In the genomic region with DNA sequence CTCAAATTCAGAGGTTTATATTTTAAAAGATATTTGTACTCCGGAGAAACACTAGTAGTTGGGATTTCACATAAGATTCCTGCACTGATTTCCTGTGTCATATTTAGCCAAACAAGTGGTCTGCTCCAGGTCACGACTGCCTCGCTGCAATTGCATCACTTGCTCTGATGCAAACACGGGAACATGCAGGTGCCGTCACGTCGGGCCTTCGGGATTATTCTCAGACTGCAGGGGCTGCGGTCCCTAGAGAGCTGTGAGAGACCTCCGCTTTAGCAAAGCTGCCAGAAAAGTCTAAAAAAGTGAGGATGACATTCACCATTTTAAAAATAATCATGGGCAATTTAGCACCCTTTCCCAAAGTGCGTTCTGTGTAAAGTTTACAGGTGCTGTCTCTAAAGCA, we compare ENCODE assay signal across 25 cellular contexts.
A peak's percentile ranks its signal among the peaks of the same experiment; 100 is the strongest.
DNase-seq lines count a peak whose midpoint lies in the region; ATAC-seq and TF ChIP-seq lines count a peak whose summit lies in the region.
"Had no signal": no experiment of that assay in that cellular context is flagged by ENCODE, and none has a peak within 500 bp of the region (broad histone marks: within the 10 kb centered on the region; RNA-seq: fewer than 3 reads in every experiment).

No MANE protein-coding gene starts in this region.

- DNase-seq in prostate gland (ENCODE audit: low spot score) (no peak), DMS79 (lab: John Stamatoyannopoulos, UW) (no peak), NCI-H524 treated with DMSO at 0.1 percent for 48 hours (lab: John Stamatoyannopoulos, UW) (no peak), LoVo (ENCODE audit: low spot score) (no peak)
- DNase-seq: activated CD4-positive, alpha-beta T cell treated with anti-CD3 and anti-CD28 coated beads for 1 hour; activated effector memory CD4-positive, alpha-beta T cell treated with anti-CD3 and anti-CD28 coated beads, Interleukin-2, amount 50 U/mL, for 16 hours; activated naive CD8-positive, alpha-beta T cell treated with anti-CD3 and anti-CD28 coated beads, Interleukin-2, amount 10 ng/mL, durations not matched to agents 7 days and 5 days; C1 segment of cervical spinal cord; foreskin fibroblast; HCEC 1CT; heart left ventricle; NCI-H2107; NCI-H774; pancreas; SHP77; stimulated activated CD4-positive, alpha-beta T cell treated with anti-CD3 and anti-CD28 coated beads, Interleukin-12 subunit alpha, Interleukin-12 subunit beta, amount 100 ng/mL, for 4 hours; stimulated activated CD4-positive, alpha-beta T cell treated with anti-CD3 and anti-CD28 coated beads, Interleukin-2, amount 100 ng/mL, for 48 hours; tibial artery had no signal

- peak overlapping the region in 8 of 11 experiments; percentile 5 to 96 (median 87); a peak in 9 of 22 replicates for H3K4me2 ChIP-seq in BLaER1 treated with 17β-estradiol and CSF1 and Interleukin-3, amounts not matched to agents 10 nM and 100 nM
- H3K4me2 ChIP-seq: neural progenitor cell had no signal

- TF ChIP-seq CTCF in gastroesophageal sphincter (IDR thresholded peaks at IDR 0.05) (no peak), prostate gland (IDR thresholded peaks at IDR 0.05) (no peak)

- H3K9ac ChIP-seq in BLaER1 treated with 17β-estradiol and CSF1 and Interleukin-3, amounts not matched to agents 10 nM and 100 nM = no peak overlapping the region
- H3K9ac ChIP-seq: neural progenitor cell had no signal

- TF ChIP-seq POLR2A in gastroesophageal sphincter (IDR thresholded peaks at IDR 0.05) (no peak), prostate gland (IDR thresholded peaks at IDR 0.05) (no peak)

- H3K4me3 ChIP-seq in ACC112 (ENCODE audit: low read depth, low read length) (no peak overlapping the region), gastroesophageal sphincter (no peak overlapping the region), prostate gland (no peak overlapping the region)
- H3K4me3 ChIP-seq in BLaER1 treated with 17β-estradiol and CSF1 and Interleukin-3, amounts not matched to agents 10 nM and 100 nM = no peak overlapping the region
- H3K4me3 ChIP-seq: cardiac muscle cell, heart left ventricle, neural progenitor cell, pancreas, tibial artery had no signal

- H2AFZ ChIP-seq in ACC112 (ENCODE audit: low read length, unreplicated experiment) = no peak overlapping the region
- H2AFZ ChIP-seq: neural progenitor cell had no signal

- no peak for TF ChIP-seq EP300 in gastroesophageal sphincter (IDR thresholded peaks at IDR 0.05)

- H3K27ac ChIP-seq in ACC112 (ENCODE audit: low read depth, low read length) (peak overlapping the region; percentile 95), gastroesophageal sphincter (peak overlapping the region in 3 of 4 donors; percentile 83 to 87 (median 85)), prostate gland (peak overlapping the region; percentile 76 to 78)
- no peak overlapping the region for H3K27ac ChIP-seq in BLaER1 treated with 17β-estradiol and CSF1 and Interleukin-3, amounts not matched to agents 10 nM and 100 nM
- H3K27ac ChIP-seq: cardiac muscle cell, neural progenitor cell had no signal

- H4K20me1 ChIP-seq in BLaER1 treated with 17β-estradiol and CSF1 and Interleukin-3, amounts not matched to agents 10 nM and 100 nM = peaks cover 21 to 81% (median 38%) of the 10 kb centered on the region in 11 experiments; a peak in 20 of 22 replicates

- no peaks in the 10 kb centered on the region for H3K9me3 ChIP-seq in BLaER1 treated with 17β-estradiol and CSF1 and Interleukin-3, amounts not matched to agents 10 nM and 100 nM (replicated peaks in 1 of 11)
- H3K9me3 ChIP-seq in gastroesophageal sphincter (no peaks in the 10 kb centered on the region), prostate gland (no peaks in the 10 kb centered on the region)
- H3K9me3 ChIP-seq: heart left ventricle, pancreas, tibial artery had no signal

- WGBS in gastroesophageal sphincter (ENCODE audit: low coverage in 1 of 2), 2 donors = 91% methylated on average over 10 of the region's 11 CpGs; no CpG with 5 or more reads in 1 of the 2 donors
- 90% methylated on average over 11 of the region's 11 CpGs for WGBS in prostate gland

- no peaks in the 10 kb centered on the region for H3K79me2 ChIP-seq in ACC112 (ENCODE audit: control insufficient read depth, insufficient read depth, low read length, unreplicated experiment)

- H3K27me3 ChIP-seq in ACC112 (ENCODE audit: insufficient read depth, low read length) (no peaks in the 10 kb centered on the region), gastroesophageal sphincter (no peaks in the 10 kb centered on the region), prostate gland (replicated peaks; ENCODE audit: insufficient read depth) (no peaks in the 10 kb centered on the region)
- H3K27me3 ChIP-seq in BLaER1 treated with 17β-estradiol and CSF1 and Interleukin-3, amounts not matched to agents 10 nM and 100 nM = no peaks in the 10 kb centered on the region
- H3K27me3 ChIP-seq: cardiac muscle cell, heart left ventricle, neural progenitor cell, pancreas, tibial artery had no signal

- H3K4me1 ChIP-seq in ACC112 (ENCODE audit: control insufficient read depth, insufficient read depth, low read length, unreplicated experiment) = peaks cover 65% of the 10 kb centered on the region
- H3K4me1 ChIP-seq in BLaER1 treated with 17β-estradiol and CSF1 and Interleukin-3, amounts not matched to agents 10 nM and 100 nM = peaks cover 40 to 73% (median 59%) of the 10 kb centered on the region in 10 experiments
- H3K4me1 ChIP-seq in gastroesophageal sphincter = peaks cover 9 to 81% (median 42%) of the 10 kb centered on the region in 3 donors
- peaks cover 15% of the 10 kb centered on the region for H3K4me1 ChIP-seq in prostate gland (replicated peaks)
- H3K4me1 ChIP-seq: neural progenitor cell had no signal

- intact Hi-C loops in prostate gland (cut with DNase I) = loop anchor here (10.0 kb wide), 1 partner anchor 136 kb away; no protein-coding TSS in a partner anchor

- H3K36me3 ChIP-seq in ACC112 (ENCODE audit: insufficient read depth, low read length) (no peaks in the 10 kb centered on the region), gastroesophageal sphincter (peaks cover 0 to 31% of the 10 kb centered on the region in 2 donors), prostate gland (peaks cover 0 to 5% of the 10 kb centered on the region in 2 donors)
- H3K36me3 ChIP-seq in BLaER1 treated with 17β-estradiol and CSF1 and Interleukin-3, amounts not matched to agents 10 nM and 100 nM = peaks cover 23 to 89% (median 65%) of the 10 kb centered on the region in 11 experiments
- H3K36me3 ChIP-seq: cardiac muscle cell, neural progenitor cell had no signal

- ATAC-seq in gastroesophageal sphincter = no peak
- ATAC-seq: heart left ventricle, Panc1, pancreas, right cardiac atrium had no signal

Comparison
In these comparisons a context has a peak if more than half of its experiments do, and no peak if none do; other contexts are left out.
1. H3K27ac ChIP-seq: peak in ACC112 (single experiment), gastroesophageal sphincter (3 of 4) and prostate gland (2 of 2); none in BLaER1 treated with 17β-estradiol and CSF1 and Interleukin-3, amounts not matched to agents 10 nM and 100 nM (0 of 11).